In the genomic region with DNA sequence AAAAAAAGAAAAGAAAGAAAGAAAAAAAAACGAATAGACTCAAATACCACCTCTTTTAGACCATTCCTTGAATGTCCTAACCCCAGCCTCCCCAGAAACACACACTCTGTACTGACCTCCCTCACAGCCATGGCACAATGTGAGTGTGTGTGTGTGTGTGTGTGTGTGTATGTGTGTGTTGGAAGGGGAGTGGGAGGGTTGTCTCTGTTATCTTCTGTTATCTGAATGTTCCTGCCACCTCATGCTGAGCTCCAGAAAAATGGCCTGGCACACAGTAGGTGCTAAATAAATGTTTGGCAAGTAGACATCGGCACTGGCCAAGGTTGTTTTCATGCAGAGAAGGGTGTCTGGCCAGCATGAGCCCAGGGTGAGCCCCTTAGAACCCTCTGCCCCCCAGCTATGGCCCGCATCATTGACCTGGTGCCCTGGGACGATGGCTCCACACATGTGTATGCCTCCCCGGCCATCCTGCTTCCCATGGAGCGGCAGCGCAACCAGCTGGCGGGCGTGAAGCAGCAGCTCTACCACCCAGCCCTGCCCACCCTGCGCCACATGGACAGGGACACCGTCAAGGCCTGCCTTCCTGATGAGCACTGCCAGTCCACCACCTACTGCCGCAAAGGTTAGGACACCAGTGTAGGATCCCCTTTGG, we compare ENCODE assay signal across 1 cellular context.
A peak's percentile ranks its signal among the peaks of the same experiment; 100 is the strongest.
TF ChIP-seq lines count a peak whose summit lies in the region.

No MANE protein-coding gene starts in this region.

TF ChIP-seq in HepG2, 621 proteins besides CTCF, POLR2A, EP300 and RAD21:
- TF ChIP-seq STAG1 (CRISPR knock-in tag; IDR thresholded peaks at IDR 0.05), result peak; percentile 92
- no peak for TF ChIP-seq ZNF740 (CRISPR knock-in tag; IDR thresholded peaks at IDR 0.05)
- no peak for TF ChIP-seq ZNF232 (CRISPR knock-in tag; IDR thresholded peaks at IDR 0.05; ENCODE audit: borderline replicate concordance)
- TF ChIP-seq ZBTB33 (CRISPR knock-in tag; IDR thresholded peaks at IDR 0.05), result peak; percentile 91
- no peak for TF ChIP-seq RARA (CRISPR knock-in tag; IDR thresholded peaks at IDR 0.05)
- TF ChIP-seq ZBTB38 (CRISPR knock-in tag; IDR thresholded peaks at IDR 0.05), result peak; percentile 39; the same call in 1 of the 2 replicates
- TF ChIP-seq ZNF280B (CRISPR knock-in tag; IDR thresholded peaks at IDR 0.05; ENCODE audit: borderline replicate concordance), result peak; percentile 34; the same call in 1 of the 2 replicates
- peak; percentile 17; the same call in 1 of the 2 replicates for TF ChIP-seq MAX (IDR thresholded peaks at IDR 0.05)
- 0 out of 2 replicates have a peak, but pooled peaks have one; percentile 67 for TF ChIP-seq HNRNPL (IDR thresholded peaks at IDR 0.05; ENCODE audit: low read depth, low read length)
- TF ChIP-seq ZNF574 (CRISPR knock-in tag; IDR thresholded peaks at IDR 0.05), result no peak
- TF ChIP-seq ZHX1 (CRISPR knock-in tag; IDR thresholded peaks at IDR 0.05; ENCODE audit: low read depth), result no peak
- TF ChIP-seq ZNF207 (IDR thresholded peaks at IDR 0.05; ENCODE audit: borderline replicate concordance), result no peak
- no peak for TF ChIP-seq TBX3 (IDR thresholded peaks at IDR 0.05; ENCODE audit: borderline replicate concordance)
- no peak for TF ChIP-seq CEBPG (CRISPR knock-in tag; IDR thresholded peaks at IDR 0.05)
- TF ChIP-seq ZNF546 (CRISPR knock-in tag; conservative IDR thresholded peaks at IDR 0.05), result no peak
- no peak for TF ChIP-seq MXI1 (IDR thresholded peaks at IDR 0.05; ENCODE audit: borderline replicate concordance, low read depth, low read length)
- 0 out of 2 replicates have a peak, but pooled peaks have one; percentile 18 for TF ChIP-seq ZNF768 (CRISPR knock-in tag; IDR thresholded peaks at IDR 0.05)
- TF ChIP-seq RXRB (CRISPR knock-in tag; IDR thresholded peaks at IDR 0.05; ENCODE audit: borderline replicate concordance), result no peak
- no peak for TF ChIP-seq ZBTB21 (CRISPR knock-in tag; IDR thresholded peaks at IDR 0.05)
- no peak for TF ChIP-seq ZNF513 (CRISPR knock-in tag; conservative IDR thresholded peaks at IDR 0.05)
- TF ChIP-seq ZNF367 (CRISPR knock-in tag; IDR thresholded peaks at IDR 0.05; ENCODE audit: borderline replicate concordance), result no peak
- TF ChIP-seq BATF2 (CRISPR knock-in tag; IDR thresholded peaks at IDR 0.05), result no peak
- TF ChIP-seq, protein P1, sequence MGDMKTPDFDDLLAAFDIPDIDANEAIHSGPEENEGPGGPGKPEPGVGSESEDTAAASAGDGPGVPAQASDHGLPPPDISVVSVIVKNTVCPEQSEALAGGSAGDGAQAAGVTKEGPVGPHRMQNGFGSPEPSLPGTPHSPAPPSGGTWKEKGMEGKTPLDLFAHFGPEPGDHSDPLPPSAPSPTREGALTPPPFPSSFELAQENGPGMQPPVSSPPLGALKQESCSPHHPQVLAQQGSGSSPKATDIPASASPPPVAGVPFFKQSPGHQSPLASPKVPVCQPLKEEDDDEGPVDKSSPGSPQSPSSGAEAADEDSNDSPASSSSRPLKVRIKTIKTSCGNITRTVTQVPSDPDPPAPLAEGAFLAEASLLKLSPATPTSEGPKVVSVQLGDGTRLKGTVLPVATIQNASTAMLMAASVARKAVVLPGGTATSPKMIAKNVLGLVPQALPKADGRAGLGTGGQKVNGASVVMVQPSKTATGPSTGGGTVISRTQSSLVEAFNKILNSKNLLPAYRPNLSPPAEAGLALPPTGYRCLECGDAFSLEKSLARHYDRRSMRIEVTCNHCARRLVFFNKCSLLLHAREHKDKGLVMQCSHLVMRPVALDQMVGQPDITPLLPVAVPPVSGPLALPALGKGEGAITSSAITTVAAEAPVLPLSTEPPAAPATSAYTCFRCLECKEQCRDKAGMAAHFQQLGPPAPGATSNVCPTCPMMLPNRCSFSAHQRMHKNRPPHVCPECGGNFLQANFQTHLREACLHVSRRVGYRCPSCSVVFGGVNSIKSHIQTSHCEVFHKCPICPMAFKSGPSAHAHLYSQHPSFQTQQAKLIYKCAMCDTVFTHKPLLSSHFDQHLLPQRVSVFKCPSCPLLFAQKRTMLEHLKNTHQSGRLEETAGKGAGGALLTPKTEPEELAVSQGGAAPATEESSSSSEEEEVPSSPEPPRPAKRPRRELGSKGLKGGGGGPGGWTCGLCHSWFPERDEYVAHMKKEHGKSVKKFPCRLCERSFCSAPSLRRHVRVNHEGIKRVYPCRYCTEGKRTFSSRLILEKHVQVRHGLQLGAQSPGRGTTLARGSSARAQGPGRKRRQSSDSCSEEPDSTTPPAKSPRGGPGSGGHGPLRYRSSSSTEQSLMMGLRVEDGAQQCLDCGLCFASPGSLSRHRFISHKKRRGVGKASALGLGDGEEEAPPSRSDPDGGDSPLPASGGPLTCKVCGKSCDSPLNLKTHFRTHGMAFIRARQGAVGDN (CRISPR knock-in tag; IDR thresholded peaks at IDR 0.05), result peak; percentile 45
- no peak for TF ChIP-seq SNAPC5 (CRISPR knock-in tag; IDR thresholded peaks at IDR 0.05; ENCODE audit: borderline replicate concordance)
- TF ChIP-seq ARNT2 (CRISPR knock-in tag; IDR thresholded peaks at IDR 0.05; ENCODE audit: low read depth), result no peak
- no peak for TF ChIP-seq ZNF775 (CRISPR knock-in tag; IDR thresholded peaks at IDR 0.05; ENCODE audit: borderline replicate concordance)
- TF ChIP-seq RFX3 (CRISPR knock-in tag; IDR thresholded peaks at IDR 0.05), result no peak
- TF ChIP-seq, protein P2, sequence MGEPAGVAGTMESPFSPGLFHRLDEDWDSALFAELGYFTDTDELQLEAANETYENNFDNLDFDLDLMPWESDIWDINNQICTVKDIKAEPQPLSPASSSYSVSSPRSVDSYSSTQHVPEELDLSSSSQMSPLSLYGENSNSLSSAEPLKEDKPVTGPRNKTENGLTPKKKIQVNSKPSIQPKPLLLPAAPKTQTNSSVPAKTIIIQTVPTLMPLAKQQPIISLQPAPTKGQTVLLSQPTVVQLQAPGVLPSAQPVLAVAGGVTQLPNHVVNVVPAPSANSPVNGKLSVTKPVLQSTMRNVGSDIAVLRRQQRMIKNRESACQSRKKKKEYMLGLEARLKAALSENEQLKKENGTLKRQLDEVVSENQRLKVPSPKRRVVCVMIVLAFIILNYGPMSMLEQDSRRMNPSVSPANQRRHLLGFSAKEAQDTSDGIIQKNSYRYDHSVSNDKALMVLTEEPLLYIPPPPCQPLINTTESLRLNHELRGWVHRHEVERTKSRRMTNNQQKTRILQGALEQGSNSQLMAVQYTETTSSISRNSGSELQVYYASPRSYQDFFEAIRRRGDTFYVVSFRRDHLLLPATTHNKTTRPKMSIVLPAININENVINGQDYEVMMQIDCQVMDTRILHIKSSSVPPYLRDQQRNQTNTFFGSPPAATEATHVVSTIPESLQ (CRISPR knock-in tag; conservative IDR thresholded peaks at IDR 0.05), result no peak
- TF ChIP-seq ZKSCAN5 (CRISPR knock-in tag; IDR thresholded peaks at IDR 0.05), result no peak
- TF ChIP-seq TARDBP (CRISPR knock-in tag; IDR thresholded peaks at IDR 0.05), result no peak
- no peak for TF ChIP-seq PITX1 (CRISPR knock-in tag; IDR thresholded peaks at IDR 0.05)
- TF ChIP-seq KDM4B (CRISPR knock-in tag; IDR thresholded peaks at IDR 0.05), result no peak
- TF ChIP-seq SMARCC2 (IDR thresholded peaks at IDR 0.05), result no peak
